1 cellular context compared by ENCODE assay signal in the genomic region with DNA sequence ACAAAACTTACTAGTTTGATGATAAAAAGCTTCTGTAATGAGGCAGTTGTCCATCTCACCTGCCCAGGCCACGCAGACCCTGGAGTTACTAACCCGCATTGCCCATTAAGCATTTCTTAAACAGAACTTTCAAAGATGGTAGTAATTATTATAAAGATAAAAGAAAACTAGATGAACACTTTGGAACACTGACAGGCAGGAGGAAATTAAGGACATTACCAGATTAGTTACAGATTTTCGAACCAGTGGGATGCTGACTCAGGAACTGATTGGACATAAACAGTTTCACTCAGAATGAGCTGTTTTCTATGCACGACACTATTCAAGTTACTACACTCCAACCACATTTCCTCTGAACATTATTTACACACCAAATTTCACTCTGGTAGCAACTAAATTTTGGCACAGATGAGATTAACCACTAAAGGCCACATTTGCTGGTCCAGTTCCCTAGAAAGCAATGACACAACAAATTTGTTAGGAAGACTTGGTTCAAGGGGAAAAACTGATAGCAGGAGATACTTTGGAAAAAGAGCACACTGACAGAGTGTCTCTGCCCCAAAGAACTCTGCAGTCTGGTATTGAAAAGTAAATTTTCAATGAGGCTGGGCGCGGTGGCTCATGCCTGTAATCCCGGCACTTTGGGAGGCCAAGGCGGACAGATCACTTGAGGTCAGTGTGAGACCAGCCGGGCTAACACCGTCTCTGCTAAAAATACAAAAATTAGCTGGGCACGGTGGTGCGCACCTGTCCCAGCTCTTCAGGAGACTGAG.
TF ChIP-seq lines count a peak whose summit lies in the region.

No MANE protein-coding gene starts in this region.

TF ChIP-seq in HepG2, 621 proteins besides CTCF, POLR2A, EP300 and RAD21 (continued from another document and continues in another):
- TF ChIP-seq, protein P1, sequence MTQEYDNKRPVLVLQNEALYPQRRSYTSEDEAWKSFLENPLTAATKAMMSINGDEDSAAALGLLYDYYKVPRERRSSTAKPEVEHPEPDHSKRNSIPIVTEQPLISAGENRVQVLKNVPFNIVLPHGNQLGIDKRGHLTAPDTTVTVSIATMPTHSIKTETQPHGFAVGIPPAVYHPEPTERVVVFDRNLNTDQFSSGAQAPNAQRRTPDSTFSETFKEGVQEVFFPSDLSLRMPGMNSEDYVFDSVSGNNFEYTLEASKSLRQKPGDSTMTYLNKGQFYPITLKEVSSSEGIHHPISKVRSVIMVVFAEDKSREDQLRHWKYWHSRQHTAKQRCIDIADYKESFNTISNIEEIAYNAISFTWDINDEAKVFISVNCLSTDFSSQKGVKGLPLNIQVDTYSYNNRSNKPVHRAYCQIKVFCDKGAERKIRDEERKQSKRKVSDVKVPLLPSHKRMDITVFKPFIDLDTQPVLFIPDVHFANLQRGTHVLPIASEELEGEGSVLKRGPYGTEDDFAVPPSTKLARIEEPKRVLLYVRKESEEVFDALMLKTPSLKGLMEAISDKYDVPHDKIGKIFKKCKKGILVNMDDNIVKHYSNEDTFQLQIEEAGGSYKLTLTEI (CRISPR knock-in tag; conservative IDR thresholded peaks at IDR 0.05), result no peak
- TF ChIP-seq ZNF282 (IDR thresholded peaks at IDR 0.05; ENCODE audit: partially characterized antibody), result no peak
- TF ChIP-seq, protein P2, sequence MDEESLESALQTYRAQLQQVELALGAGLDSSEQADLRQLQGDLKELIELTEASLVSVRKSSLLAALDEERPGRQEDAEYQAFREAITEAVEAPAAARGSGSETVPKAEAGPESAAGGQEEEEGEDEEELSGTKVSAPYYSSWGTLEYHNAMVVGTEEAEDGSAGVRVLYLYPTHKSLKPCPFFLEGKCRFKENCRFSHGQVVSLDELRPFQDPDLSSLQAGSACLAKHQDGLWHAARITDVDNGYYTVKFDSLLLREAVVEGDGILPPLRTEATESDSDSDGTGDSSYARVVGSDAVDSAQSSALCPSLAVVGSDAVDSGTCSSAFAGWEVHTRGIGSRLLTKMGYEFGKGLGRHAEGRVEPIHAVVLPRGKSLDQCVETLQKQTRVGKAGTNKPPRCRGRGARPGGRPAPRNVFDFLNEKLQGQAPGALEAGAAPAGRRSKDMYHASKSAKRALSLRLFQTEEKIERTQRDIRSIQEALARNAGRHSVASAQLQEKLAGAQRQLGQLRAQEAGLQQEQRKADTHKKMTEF (CRISPR knock-in tag; IDR thresholded peaks at IDR 0.05), result peak; percentile 9
- no peak for TF ChIP-seq TAF15 (IDR thresholded peaks at IDR 0.05; ENCODE audit: low read depth, low read length, poor library complexity, severe bottlenecking)
- no peak for TF ChIP-seq CREB1 (IDR thresholded peaks at IDR 0.05)
- no peak; the same call in 1 of the 2 replicates for TF ChIP-seq CREB1 (CRISPR knock-in tag; IDR thresholded peaks at IDR 0.05)
- 0 out of 2 replicates have a peak, but pooled peaks have one; percentile 27 for TF ChIP-seq ZNF3 (CRISPR knock-in tag; IDR thresholded peaks at IDR 0.05)
- TF ChIP-seq U2AF2 (IDR thresholded peaks at IDR 0.05; ENCODE audit: low read depth, low read length), result 0 out of 2 replicates have a peak, but pooled peaks have one; percentile 61
- TF ChIP-seq LCORL (IDR thresholded peaks at IDR 0.05), result no peak
- no peak for TF ChIP-seq LCORL (CRISPR knock-in tag; IDR thresholded peaks at IDR 0.05)
- TF ChIP-seq SRSF9 (IDR thresholded peaks at IDR 0.05; ENCODE audit: borderline replicate concordance, insufficient read depth, low read depth, low read length, poor library complexity, severe bottlenecking), result no peak
- no peak for TF ChIP-seq PITX1 (CRISPR knock-in tag; IDR thresholded peaks at IDR 0.05)
- TF ChIP-seq, protein P3, sequence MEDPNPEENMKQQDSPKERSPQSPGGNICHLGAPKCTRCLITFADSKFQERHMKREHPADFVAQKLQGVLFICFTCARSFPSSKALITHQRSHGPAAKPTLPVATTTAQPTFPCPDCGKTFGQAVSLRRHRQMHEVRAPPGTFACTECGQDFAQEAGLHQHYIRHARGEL (CRISPR knock-in tag; IDR thresholded peaks at IDR 0.05), result no peak
- TF ChIP-seq, protein P4, sequence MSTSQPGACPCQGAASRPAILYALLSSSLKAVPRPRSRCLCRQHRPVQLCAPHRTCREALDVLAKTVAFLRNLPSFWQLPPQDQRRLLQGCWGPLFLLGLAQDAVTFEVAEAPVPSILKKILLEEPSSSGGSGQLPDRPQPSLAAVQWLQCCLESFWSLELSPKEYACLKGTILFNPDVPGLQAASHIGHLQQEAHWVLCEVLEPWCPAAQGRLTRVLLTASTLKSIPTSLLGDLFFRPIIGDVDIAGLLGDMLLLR (CRISPR knock-in tag; IDR thresholded peaks at IDR 0.05), result no peak
- no peak for TF ChIP-seq DPF2 (CRISPR knock-in tag; IDR thresholded peaks at IDR 0.05; ENCODE audit: borderline replicate concordance, low read depth)
- no peak; the same call in 1 of the 2 replicates for TF ChIP-seq KMT2B (CRISPR knock-in tag; IDR thresholded peaks at IDR 0.05)
- TF ChIP-seq MBNL3 (CRISPR knock-in tag; conservative IDR thresholded peaks at IDR 0.05), result no peak
- TF ChIP-seq, protein P5, sequence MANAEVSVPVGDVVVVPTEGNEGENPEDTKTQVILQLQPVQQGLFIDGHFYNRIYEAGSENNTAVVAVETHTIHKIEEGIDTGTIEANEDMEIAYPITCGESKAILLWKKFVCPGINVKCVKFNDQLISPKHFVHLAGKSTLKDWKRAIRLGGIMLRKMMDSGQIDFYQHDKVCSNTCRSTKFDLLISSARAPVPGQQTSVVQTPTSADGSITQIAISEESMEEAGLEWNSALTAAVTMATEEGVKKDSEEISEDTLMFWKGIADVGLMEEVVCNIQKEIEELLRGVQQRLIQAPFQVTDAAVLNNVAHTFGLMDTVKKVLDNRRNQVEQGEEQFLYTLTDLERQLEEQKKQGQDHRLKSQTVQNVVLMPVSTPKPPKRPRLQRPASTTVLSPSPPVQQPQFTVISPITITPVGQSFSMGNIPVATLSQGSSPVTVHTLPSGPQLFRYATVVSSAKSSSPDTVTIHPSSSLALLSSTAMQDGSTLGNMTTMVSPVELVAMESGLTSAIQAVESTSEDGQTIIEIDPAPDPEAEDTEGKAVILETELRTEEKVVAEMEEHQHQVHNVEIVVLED (CRISPR knock-in tag; IDR thresholded peaks at IDR 0.05; ENCODE audit: borderline replicate concordance), result no peak
- no peak for TF ChIP-seq RARA (CRISPR knock-in tag; IDR thresholded peaks at IDR 0.05)
- no peak for TF ChIP-seq ZBTB1 (CRISPR knock-in tag; IDR thresholded peaks at IDR 0.05; ENCODE audit: borderline replicate concordance)
- TF ChIP-seq REPIN1 (CRISPR knock-in tag; IDR thresholded peaks at IDR 0.05; ENCODE audit: borderline replicate concordance, low read depth), result 0 out of 2 replicates have a peak, but pooled peaks have one; percentile 67
- TF ChIP-seq HDAC6 (IDR thresholded peaks at IDR 0.05; ENCODE audit: low read depth, low read length), result 0 out of 2 replicates have a peak, but pooled peaks have one; percentile 43
- no peak for TF ChIP-seq ZNF766 (CRISPR knock-in tag; IDR thresholded peaks at IDR 0.05; ENCODE audit: borderline replicate concordance)
- no peak for TF ChIP-seq HMGA1 (CRISPR knock-in tag; conservative IDR thresholded peaks at IDR 0.05)
- peak; percentile 98 for TF ChIP-seq RBM22 (optimal IDR thresholded peaks at IDR 0.05; ENCODE audit: low read length)
- TF ChIP-seq, protein P6, sequence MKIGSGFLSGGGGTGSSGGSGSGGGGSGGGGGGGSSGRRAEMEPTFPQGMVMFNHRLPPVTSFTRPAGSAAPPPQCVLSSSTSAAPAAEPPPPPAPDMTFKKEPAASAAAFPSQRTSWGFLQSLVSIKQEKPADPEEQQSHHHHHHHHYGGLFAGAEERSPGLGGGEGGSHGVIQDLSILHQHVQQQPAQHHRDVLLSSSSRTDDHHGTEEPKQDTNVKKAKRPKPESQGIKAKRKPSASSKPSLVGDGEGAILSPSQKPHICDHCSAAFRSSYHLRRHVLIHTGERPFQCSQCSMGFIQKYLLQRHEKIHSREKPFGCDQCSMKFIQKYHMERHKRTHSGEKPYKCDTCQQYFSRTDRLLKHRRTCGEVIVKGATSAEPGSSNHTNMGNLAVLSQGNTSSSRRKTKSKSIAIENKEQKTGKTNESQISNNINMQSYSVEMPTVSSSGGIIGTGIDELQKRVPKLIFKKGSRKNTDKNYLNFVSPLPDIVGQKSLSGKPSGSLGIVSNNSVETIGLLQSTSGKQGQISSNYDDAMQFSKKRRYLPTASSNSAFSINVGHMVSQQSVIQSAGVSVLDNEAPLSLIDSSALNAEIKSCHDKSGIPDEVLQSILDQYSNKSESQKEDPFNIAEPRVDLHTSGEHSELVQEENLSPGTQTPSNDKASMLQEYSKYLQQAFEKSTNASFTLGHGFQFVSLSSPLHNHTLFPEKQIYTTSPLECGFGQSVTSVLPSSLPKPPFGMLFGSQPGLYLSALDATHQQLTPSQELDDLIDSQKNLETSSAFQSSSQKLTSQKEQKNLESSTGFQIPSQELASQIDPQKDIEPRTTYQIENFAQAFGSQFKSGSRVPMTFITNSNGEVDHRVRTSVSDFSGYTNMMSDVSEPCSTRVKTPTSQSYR (CRISPR knock-in tag; IDR thresholded peaks at IDR 0.05; ENCODE audit: borderline replicate concordance), result no peak
- TF ChIP-seq ZNF782 (CRISPR knock-in tag; IDR thresholded peaks at IDR 0.05; ENCODE audit: borderline replicate concordance), result no peak
- TF ChIP-seq, protein P7, sequence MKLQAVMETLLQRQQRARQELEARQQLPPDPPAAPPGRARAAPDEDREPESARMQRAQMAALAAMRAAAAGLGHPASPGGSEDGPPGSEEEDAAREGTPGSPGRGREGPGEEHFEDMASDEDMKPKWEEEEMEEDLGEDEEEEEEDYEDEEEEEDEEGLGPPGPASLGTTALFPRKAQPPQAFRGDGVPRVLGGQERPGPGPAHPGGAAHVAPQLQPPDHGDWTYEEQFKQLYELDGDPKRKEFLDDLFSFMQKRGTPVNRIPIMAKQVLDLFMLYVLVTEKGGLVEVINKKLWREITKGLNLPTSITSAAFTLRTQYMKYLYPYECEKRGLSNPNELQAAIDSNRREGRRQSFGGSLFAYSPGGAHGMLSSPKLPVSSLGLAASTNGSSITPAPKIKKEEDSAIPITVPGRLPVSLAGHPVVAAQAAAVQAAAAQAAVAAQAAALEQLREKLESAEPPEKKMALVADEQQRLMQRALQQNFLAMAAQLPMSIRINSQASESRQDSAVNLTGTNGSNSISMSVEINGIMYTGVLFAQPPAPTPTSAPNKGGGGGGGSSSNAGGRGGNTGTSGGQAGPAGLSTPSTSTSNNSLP (IDR thresholded peaks at IDR 0.05; ENCODE audit: low read depth, low read length), result no peak
- 0 out of 2 replicates have a peak, but pooled peaks have one; percentile 36 for TF ChIP-seq ZBTB38 (CRISPR knock-in tag; IDR thresholded peaks at IDR 0.05)
- TF ChIP-seq, protein P8, sequence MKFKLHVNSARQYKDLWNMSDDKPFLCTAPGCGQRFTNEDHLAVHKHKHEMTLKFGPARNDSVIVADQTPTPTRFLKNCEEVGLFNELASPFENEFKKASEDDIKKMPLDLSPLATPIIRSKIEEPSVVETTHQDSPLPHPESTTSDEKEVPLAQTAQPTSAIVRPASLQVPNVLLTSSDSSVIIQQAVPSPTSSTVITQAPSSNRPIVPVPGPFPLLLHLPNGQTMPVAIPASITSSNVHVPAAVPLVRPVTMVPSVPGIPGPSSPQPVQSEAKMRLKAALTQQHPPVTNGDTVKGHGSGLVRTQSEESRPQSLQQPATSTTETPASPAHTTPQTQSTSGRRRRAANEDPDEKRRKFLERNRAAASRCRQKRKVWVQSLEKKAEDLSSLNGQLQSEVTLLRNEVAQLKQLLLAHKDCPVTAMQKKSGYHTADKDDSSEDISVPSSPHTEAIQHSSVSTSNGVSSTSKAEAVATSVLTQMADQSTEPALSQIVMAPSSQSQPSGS (CRISPR knock-in tag; IDR thresholded peaks at IDR 0.05), result no peak; the same call in 1 of the 2 replicates
- peak; percentile 42; the same call in 1 of the 2 replicates for TF ChIP-seq HOXA9 (CRISPR knock-in tag; IDR thresholded peaks at IDR 0.05; ENCODE audit: borderline replicate concordance)
- TF ChIP-seq BCL6 (CRISPR knock-in tag; IDR thresholded peaks at IDR 0.05), result peak; percentile 45; the same call in 1 of the 2 replicates
- no peak for TF ChIP-seq SP140L (CRISPR knock-in tag; IDR thresholded peaks at IDR 0.05; ENCODE audit: borderline replicate concordance)
- TF ChIP-seq ZNF251 (CRISPR knock-in tag; IDR thresholded peaks at IDR 0.05), result no peak
- no peak for TF ChIP-seq GZF1 (CRISPR knock-in tag; IDR thresholded peaks at IDR 0.05)
- TF ChIP-seq, protein P9, sequence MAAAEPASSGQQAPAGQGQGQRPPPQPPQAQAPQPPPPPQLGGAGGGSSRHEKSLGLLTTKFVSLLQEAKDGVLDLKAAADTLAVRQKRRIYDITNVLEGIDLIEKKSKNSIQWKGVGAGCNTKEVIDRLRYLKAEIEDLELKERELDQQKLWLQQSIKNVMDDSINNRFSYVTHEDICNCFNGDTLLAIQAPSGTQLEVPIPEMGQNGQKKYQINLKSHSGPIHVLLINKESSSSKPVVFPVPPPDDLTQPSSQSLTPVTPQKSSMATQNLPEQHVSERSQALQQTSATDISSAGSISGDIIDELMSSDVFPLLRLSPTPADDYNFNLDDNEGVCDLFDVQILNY (CRISPR knock-in tag; conservative IDR thresholded peaks at IDR 0.05), result no peak; the same call in 1 of the 2 replicates
- 0 out of 2 replicates have a peak, but pooled peaks have one; percentile 78 for TF ChIP-seq FIP1L1 (IDR thresholded peaks at IDR 0.05; ENCODE audit: borderline replicate concordance, insufficient read depth, low read depth, low read length)
- no peak for TF ChIP-seq HOXA7 (CRISPR knock-in tag; IDR thresholded peaks at IDR 0.05)
- TF ChIP-seq ZNF839 (CRISPR knock-in tag; IDR thresholded peaks at IDR 0.05; ENCODE audit: borderline replicate concordance), result no peak
- TF ChIP-seq, protein P10, sequence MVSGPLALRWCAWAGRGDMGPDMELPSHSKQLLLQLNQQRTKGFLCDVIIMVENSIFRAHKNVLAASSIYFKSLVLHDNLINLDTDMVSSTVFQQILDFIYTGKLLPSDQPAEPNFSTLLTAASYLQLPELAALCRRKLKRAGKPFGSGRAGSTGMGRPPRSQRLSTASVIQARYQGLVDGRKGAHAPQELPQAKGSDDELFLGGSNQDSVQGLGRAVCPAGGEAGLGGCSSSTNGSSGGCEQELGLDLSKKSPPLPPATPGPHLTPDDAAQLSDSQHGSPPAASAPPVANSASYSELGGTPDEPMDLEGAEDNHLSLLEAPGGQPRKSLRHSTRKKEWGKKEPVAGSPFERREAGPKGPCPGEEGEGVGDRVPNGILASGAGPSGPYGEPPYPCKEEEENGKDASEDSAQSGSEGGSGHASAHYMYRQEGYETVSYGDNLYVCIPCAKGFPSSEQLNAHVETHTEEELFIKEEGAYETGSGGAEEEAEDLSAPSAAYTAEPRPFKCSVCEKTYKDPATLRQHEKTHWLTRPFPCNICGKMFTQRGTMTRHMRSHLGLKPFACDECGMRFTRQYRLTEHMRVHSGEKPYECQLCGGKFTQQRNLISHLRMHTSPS (CRISPR knock-in tag; IDR thresholded peaks at IDR 0.05; ENCODE audit: low read depth), result no peak
- no peak for TF ChIP-seq XRCC5 (optimal IDR thresholded peaks at IDR 0.05; ENCODE audit: low read length)
- TF ChIP-seq, protein P11, sequence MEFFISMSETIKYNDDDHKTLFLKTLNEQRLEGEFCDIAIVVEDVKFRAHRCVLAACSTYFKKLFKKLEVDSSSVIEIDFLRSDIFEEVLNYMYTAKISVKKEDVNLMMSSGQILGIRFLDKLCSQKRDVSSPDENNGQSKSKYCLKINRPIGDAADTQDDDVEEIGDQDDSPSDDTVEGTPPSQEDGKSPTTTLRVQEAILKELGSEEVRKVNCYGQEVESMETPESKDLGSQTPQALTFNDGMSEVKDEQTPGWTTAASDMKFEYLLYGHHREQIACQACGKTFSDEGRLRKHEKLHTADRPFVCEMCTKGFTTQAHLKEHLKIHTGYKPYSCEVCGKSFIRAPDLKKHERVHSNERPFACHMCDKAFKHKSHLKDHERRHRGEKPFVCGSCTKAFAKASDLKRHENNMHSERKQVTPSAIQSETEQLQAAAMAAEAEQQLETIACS (CRISPR knock-in tag; IDR thresholded peaks at IDR 0.05), result no peak
- TF ChIP-seq ZNF777 (CRISPR knock-in tag; IDR thresholded peaks at IDR 0.05), result no peak
- TF ChIP-seq ZNF326 (CRISPR knock-in tag; IDR thresholded peaks at IDR 0.05; ENCODE audit: borderline replicate concordance), result no peak
